ENCODE assay signal across 15 cellular contexts in the genomic region with DNA sequence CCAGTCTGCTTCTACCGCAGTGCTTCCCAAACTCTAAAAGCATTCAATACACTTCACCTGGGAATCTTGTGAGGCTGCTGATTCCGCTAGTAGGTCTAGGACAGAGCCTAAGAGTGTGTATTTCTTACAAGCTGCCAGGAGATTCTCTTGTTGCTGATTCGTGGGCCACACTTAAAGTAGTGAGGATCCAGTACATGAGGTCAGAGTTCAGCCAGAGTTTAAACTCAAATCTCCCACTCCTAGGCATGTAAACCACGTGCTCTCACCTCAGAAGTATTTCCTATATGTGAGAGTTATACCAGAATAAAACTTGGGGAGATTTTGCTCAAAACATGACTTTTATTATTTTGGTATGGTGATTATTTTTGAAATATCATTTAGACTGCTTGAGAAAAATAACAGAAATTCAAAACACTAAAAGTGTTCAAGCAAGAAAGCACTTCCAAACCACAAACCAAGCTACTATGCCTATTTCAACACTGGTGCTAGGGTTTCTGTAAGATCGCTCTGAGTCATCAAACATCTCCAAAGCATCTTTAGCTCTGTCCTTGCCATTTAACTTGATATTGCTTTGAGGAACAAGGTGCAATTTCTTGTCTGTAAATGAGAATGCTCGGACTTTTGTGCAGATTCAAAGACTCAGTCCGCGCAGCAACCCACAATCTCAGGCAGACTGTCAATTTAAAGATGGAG. TPM values are rescaled to one million over a fixed set of nuclear protein-coding genes. Genes with fewer than 3 reads are reported as not detected.
DNase-seq lines count a peak whose midpoint lies in the region; ATAC-seq lines count a peak whose summit lies in the region.
"Had no signal": no experiment of that assay in that cellular context is flagged by ENCODE, and none has a peak within 500 bp of the region (broad histone marks: within the 10 kb centered on the region; RNA-seq: fewer than 3 reads in every experiment).

No MANE protein-coding gene starts in this region.

- POLR2A ChIA-PET in activated CD4-positive, alpha-beta T cell treated with anti-CD3 and anti-CD28 coated beads for 36 hours (lab: Charles Lee): no interaction called here

- intact Hi-C loops in activated CD4-positive, alpha-beta T cell treated with anti-CD3 and anti-CD28 coated beads for 36 hours (cut with DNase I, micrococcal nuclease): no loop called here

- no peak overlapping the region for H3K4me3 Mint-ChIP-seq in activated CD4-positive, alpha-beta T cell treated with anti-CD3 and anti-CD28 coated beads for 36 hours
- H3K4me3 Mint-ChIP-seq: activated CD8-positive, alpha-beta memory T cell treated with anti-CD3 and anti-CD28 coated beads, Interleukin-2, amount 10 ng/mL, durations not matched to agents 7 days and 5 days; IgD-negative memory B cell had no signal

- no peak overlapping the region for H3K27ac Mint-ChIP-seq in activated CD4-positive, alpha-beta T cell treated with anti-CD3 and anti-CD28 coated beads for 36 hours
- H3K27ac Mint-ChIP-seq: activated CD8-positive, alpha-beta memory T cell treated with anti-CD3 and anti-CD28 coated beads, Interleukin-2, amount 10 ng/mL, durations not matched to agents 7 days and 5 days; IgD-negative memory B cell had no signal

- no peaks in the 10 kb centered on the region for H3K9me3 Mint-ChIP-seq in activated CD4-positive, alpha-beta T cell treated with anti-CD3 and anti-CD28 coated beads for 36 hours (ENCODE audit: low read depth)
- H3K9me3 Mint-ChIP-seq: IgD-negative memory B cell had no signal

- no peaks in the 10 kb centered on the region for H3K4me1 Mint-ChIP-seq in activated CD4-positive, alpha-beta T cell treated with anti-CD3 and anti-CD28 coated beads for 36 hours
- H3K4me1 Mint-ChIP-seq: activated CD8-positive, alpha-beta memory T cell treated with anti-CD3 and anti-CD28 coated beads, Interleukin-2, amount 10 ng/mL, durations not matched to agents 7 days and 5 days had no signal

- no peak for ATAC-seq in HG03135 (IDR thresholded peaks at IDR 0.05; ENCODE audit: unreplicated experiment)
- no peak for ATAC-seq in activated CD4-positive, alpha-beta T cell treated with anti-CD3 and anti-CD28 coated beads for 36 hours
- ATAC-seq: activated CD8-positive, alpha-beta memory T cell treated with anti-CD3 and anti-CD28 coated beads, Interleukin-2, amount 10 ng/mL, durations not matched to agents 7 days and 5 days; heart right ventricle had no signal

- DNase-seq in AG08395 (ENCODE audit: low spot score) (peak; percentile 82), HT-29 (ENCODE audit: low spot score) (peak; percentile 33), amniotic stem cell (lab: John Stamatoyannopoulos, UW) (peak; percentile 49), kidney glomerular epithelial cell (lab: John Stamatoyannopoulos, UW) (peak; percentile 4), NCI-H1930 (lab: John Stamatoyannopoulos, UW) (no peak), D341Med (ENCODE audit: low spot score) (no peak)
- no peak for DNase-seq in activated CD4-positive, alpha-beta T cell treated with anti-CD3 and anti-CD28 coated beads for 36 hours
- DNase-seq: activated CD8-positive, alpha-beta memory T cell treated with anti-CD3 and anti-CD28 coated beads, Interleukin-2, amount 10 ng/mL, durations not matched to agents 7 days and 5 days; central memory CD4-positive, alpha-beta T cell; heart right ventricle; NCI-H510A treated with DMSO at 0.1 percent for 48 hours; spleen had no signal

- no peaks in the 10 kb centered on the region for H3K27me3 Mint-ChIP-seq in activated CD4-positive, alpha-beta T cell treated with anti-CD3 and anti-CD28 coated beads for 36 hours
- H3K27me3 Mint-ChIP-seq: activated CD8-positive, alpha-beta memory T cell treated with anti-CD3 and anti-CD28 coated beads, Interleukin-2, amount 10 ng/mL, durations not matched to agents 7 days and 5 days had no signal

- CTCF ChIA-PET in activated CD4-positive, alpha-beta T cell treated with anti-CD3 and anti-CD28 coated beads for 36 hours (lab: Charles Lee): no interaction called here

- no peaks in the 10 kb centered on the region for H3K36me3 Mint-ChIP-seq in activated CD4-positive, alpha-beta T cell treated with anti-CD3 and anti-CD28 coated beads for 36 hours (ENCODE audit: low read depth)
- H3K36me3 Mint-ChIP-seq: activated CD8-positive, alpha-beta memory T cell treated with anti-CD3 and anti-CD28 coated beads, Interleukin-2, amount 10 ng/mL, durations not matched to agents 7 days and 5 days; IgD-negative memory B cell had no signal

RNA-seq across cellular contexts. Expression of a gene that starts 59.7 kb away (rescaled TPM):
- not detected in 2 replicates for total RNA-seq in HT-29 (2014; rRNA removed; shearing (Covaris generic))
- total RNA-seq in activated CD4-positive, alpha-beta T cell treated with anti-CD3 and anti-CD28 coated beads for 36 hours: not detected
- total RNA-seq: activated CD8-positive, alpha-beta memory T cell treated with anti-CD3 and anti-CD28 coated beads, Interleukin-2, amount 10 ng/mL, durations not matched to agents 7 days and 5 days; T-helper 2 cell treated with Interferon-gamma antibody and Interleukin-4, amounts not matched to agents 100 ng/mL and 5 ng/mL, for 36 hours had no signal

Comparison
In these comparisons a context has a peak if more than half of its experiments do, and no peak if none do; other contexts are left out.
1. DNase-seq: peak in AG08395 (single experiment), HT-29 (single experiment), amniotic stem cell (single experiment) and kidney glomerular epithelial cell (single experiment); none in NCI-H1930 (0 of 2), D341Med (single experiment) and activated CD4-positive, alpha-beta T cell treated with anti-CD3 and anti-CD28 coated beads for 36 hours (single experiment).